In the genomic region with DNA sequence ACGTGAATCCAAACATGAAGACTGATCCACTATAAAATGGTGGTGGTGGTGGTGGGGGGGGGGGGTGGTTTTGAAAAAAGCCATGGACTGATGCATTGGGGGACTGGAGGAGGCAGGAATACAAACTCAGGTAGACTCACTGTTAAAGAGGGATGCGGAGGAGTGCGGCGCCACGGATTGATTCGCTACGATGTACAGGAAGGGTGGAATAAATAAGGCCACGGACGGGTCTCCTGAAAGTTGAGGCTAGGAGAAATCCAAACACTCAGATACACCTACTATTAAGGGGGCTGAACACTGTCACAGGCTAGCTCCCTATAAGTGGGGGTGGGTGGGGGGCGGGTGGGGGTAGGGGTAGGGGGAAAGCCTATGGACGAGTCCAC, we compare ENCODE assay signal across 8 cellular contexts. TPM values are rescaled to one million over a fixed set of nuclear protein-coding genes. Genes with fewer than 3 reads are reported as not detected.
A peak's percentile ranks its signal among the peaks of the same experiment; 100 is the strongest.
DNase-seq lines count a peak whose midpoint lies in the region; ATAC-seq and TF ChIP-seq lines count a peak whose summit lies in the region.

No MANE protein-coding gene starts in this region.

- no peak for TF ChIP-seq CTCF in BJ (IDR thresholded peaks at IDR 0.05; ENCODE audit: insufficient read depth, low read depth, low read length)
- no peak for TF ChIP-seq CTCF in KMS-11 (conservative IDR thresholded peaks at IDR 0.05; ENCODE audit: low read depth, low read length)
- TF ChIP-seq CTCF in colonic mucosa (IDR thresholded peaks at IDR 0.05): no peak
- TF ChIP-seq CTCF in GM13976 (IDR thresholded peaks at IDR 0.05; ENCODE audit: borderline replicate concordance, control extremely low read depth, extremely low read depth, insufficient read depth, missing control alignments): no peak

- peak overlapping the region; percentile 91 for H3K4me3 Mint-ChIP-seq in natural killer cell treated with Interleukin-12 subunit alpha and Interleukin-12 subunit beta and Interleukin-15 and Interleukin-18, amount 100 ng/mL, for 72 hours

- H3K9ac ChIP-seq in KMS-11 (no peak overlapping the region; the same call in 1 of the 2 replicates), colonic mucosa (ENCODE audit: low read depth in 2 of 2, low read length in 2 of 2) (peak overlapping the region; percentile 35 to 70)

- no peak for ATAC-seq in natural killer cell treated with Interleukin-12 subunit alpha and Interleukin-12 subunit beta and Interleukin-15 and Interleukin-18, amount 100 ng/mL, for 72 hours
- ATAC-seq in HG02623 (IDR thresholded peaks at IDR 0.05; ENCODE audit: unreplicated experiment): no peak

- H3K4me1 Mint-ChIP-seq in natural killer cell treated with Interleukin-12 subunit alpha and Interleukin-12 subunit beta and Interleukin-15 and Interleukin-18, amount 100 ng/mL, for 72 hours (ENCODE audit: low read depth in 2 of 2): peaks cover 32% of the 10 kb centered on the region in 2 donors

- H3K9me3 ChIP-seq in colonic mucosa: no peaks in the 10 kb centered on the region

- no peaks in the 10 kb centered on the region for H3K9me3 Mint-ChIP-seq in natural killer cell treated with Interleukin-12 subunit alpha and Interleukin-12 subunit beta and Interleukin-15 and Interleukin-18, amount 100 ng/mL, for 72 hours

- peak overlapping the region; percentile 77 for H3K4me3 ChIP-seq in BJ (ENCODE audit: low read depth, low read length)
- H3K4me3 ChIP-seq in KMS-11 (IDR thresholded peaks at IDR 0.05; ENCODE audit: insufficient read depth, low read depth, low read length): no peak overlapping the region
- H3K4me3 ChIP-seq in colonic mucosa: peak overlapping the region; percentile 54

- no peak overlapping the region for H2AFZ ChIP-seq in KMS-11 (ENCODE audit: low read depth)

- CTCF ChIA-PET in BJ (lab: Yijun Ruan, JAX): interaction anchor here (1.0 kb wide), 1 partner anchor 126 kb away, joined by 4 read pairs; no protein-coding TSS in a partner anchor

- H4K20me1 ChIP-seq in KMS-11 (ENCODE audit: insufficient read depth): no peaks in the 10 kb centered on the region

- peaks cover 2% of the 10 kb centered on the region for H3K36me3 ChIP-seq in BJ (ENCODE audit: control insufficient read depth, insufficient read depth, low read length)
- no peaks in the 10 kb centered on the region for H3K36me3 ChIP-seq in KMS-11 (ENCODE audit: insufficient read depth)
- H3K36me3 ChIP-seq in colonic mucosa: no peaks in the 10 kb centered on the region

- peaks cover 0 to 5% of the 10 kb centered on the region in 2 donors for H3K27me3 Mint-ChIP-seq in natural killer cell treated with Interleukin-12 subunit alpha and Interleukin-12 subunit beta and Interleukin-15 and Interleukin-18, amount 100 ng/mL, for 72 hours

- peak overlapping the region; percentile 45; the same call in 1 of the 2 replicates for H3K4me2 ChIP-seq in KMS-11

- POLR2A ChIA-PET in BJ (lab: Charles Lee): no interaction called here

- peaks cover 8% of the 10 kb centered on the region for H3K36me3 Mint-ChIP-seq in natural killer cell treated with Interleukin-12 subunit alpha and Interleukin-12 subunit beta and Interleukin-15 and Interleukin-18, amount 100 ng/mL, for 72 hours

- H3K27ac Mint-ChIP-seq in natural killer cell treated with Interleukin-12 subunit alpha and Interleukin-12 subunit beta and Interleukin-15 and Interleukin-18, amount 100 ng/mL, for 72 hours: peak overlapping the region; percentile 20 to 88

- no peak overlapping the region for H3K27ac ChIP-seq in KMS-11
- H3K27ac ChIP-seq in colonic mucosa: peak overlapping the region; percentile 52

- DNase-seq in BJ (ENCODE audit: low read depth) (no peak), colonic mucosa (no peak), GM13976 (ENCODE audit: low spot score) (no peak), cerebellar nuclear complex (lab: John Stamatoyannopoulos, UW) (no peak), KG1 (lab: John Stamatoyannopoulos, UW) (no peak)
- no peak for DNase-seq in natural killer cell treated with Interleukin-12 subunit alpha and Interleukin-12 subunit beta and Interleukin-15 and Interleukin-18, amount 100 ng/mL, for 72 hours (ENCODE audit: low spot score)

- H3K27me3 ChIP-seq in BJ (ENCODE audit: control insufficient read depth, insufficient read depth, low read length) (no peaks in the 10 kb centered on the region), KMS-11 (ENCODE audit: insufficient read depth, low read depth) (no peaks in the 10 kb centered on the region), colonic mucosa (no peaks in the 10 kb centered on the region)

- peaks cover 21% of the 10 kb centered on the region for H3K4me1 ChIP-seq in KMS-11 (ENCODE audit: low read depth, poor library complexity, severe bottlenecking)
- no peaks in the 10 kb centered on the region for H3K4me1 ChIP-seq in colonic mucosa

- in situ Hi-C loops in GM13976 (cut with MboI; ENCODE audit: low sequenced_read_pairs, unreplicated experiment): no loop called here

- H3K79me2 ChIP-seq in KMS-11 (ENCODE audit: insufficient read depth, low read depth): peaks cover 16% of the 10 kb centered on the region

- intact Hi-C loops in colonic mucosa (cut with DNase I): no loop called here

RNA-seq across cellular contexts. Expression of gene ELK1, which starts 0.6 kb away (rescaled TPM):
- polyA plus RNA-seq in BJ (2011; rRNA removed): 19.8 and 22.4 TPM in 2 replicates
- polyA minus RNA-seq in BJ (2011; rRNA and poly(A)+ RNA removed): 16.2 and 19.4 TPM in 2 replicates
- 10 to 100 TPM; 26.7 to 31.0 TPM for total RNA-seq in colonic mucosa
- total RNA-seq in natural killer cell treated with Interleukin-12 subunit alpha and Interleukin-12 subunit beta and Interleukin-15 and Interleukin-18, amount 100 ng/mL, for 72 hours: 10 to 100 TPM; 24.5 to 49.5 TPM

RNA-seq across cellular contexts. Expression of gene UXT, which starts 9.2 kb away (rescaled TPM):
- polyA plus RNA-seq in BJ (2011; rRNA removed): 76.9 and 101 TPM in 2 replicates
- 23.5 and 39.5 TPM in 2 replicates for polyA minus RNA-seq in BJ (2011; rRNA and poly(A)+ RNA removed)
- 100 to 1,000 TPM; 102 to 123 TPM for total RNA-seq in colonic mucosa
- total RNA-seq in natural killer cell treated with Interleukin-12 subunit alpha and Interleukin-12 subunit beta and Interleukin-15 and Interleukin-18, amount 100 ng/mL, for 72 hours: 100 to 1,000 TPM in 1 of 2 donors, 10 to 100 TPM in 1; 80.5 to 113 TPM

RNA-seq across cellular contexts. Expression of gene CFP, which starts 20.0 kb away (rescaled TPM):
- polyA plus RNA-seq in BJ (2011; rRNA removed): 0.01 and 0.05 TPM in 2 replicates
- 0.14 and 0.15 TPM in 2 replicates for polyA minus RNA-seq in BJ (2011; rRNA and poly(A)+ RNA removed)
- total RNA-seq in colonic mucosa: 1 to 10 TPM; 1.1 to 4.1 TPM
- total RNA-seq in natural killer cell treated with Interleukin-12 subunit alpha and Interleukin-12 subunit beta and Interleukin-15 and Interleukin-18, amount 100 ng/mL, for 72 hours: 1 to 10 TPM in 1 of 2 donors, under 1 TPM in 1; 0.71 to 2.3 TPM

RNA-seq across cellular contexts. Expression of gene SYN1, which starts 30.1 kb away (rescaled TPM):
- polyA plus RNA-seq in BJ (2011; rRNA removed): 0.23 and 0.48 TPM in 2 replicates
- polyA minus RNA-seq in BJ (2011; rRNA and poly(A)+ RNA removed): 0.43 and 0.77 TPM in 2 replicates
- total RNA-seq in colonic mucosa: 1 to 10 TPM in 1 of 2 donors, under 1 TPM in 1; 0.96 to 1.5 TPM
- total RNA-seq in natural killer cell treated with Interleukin-12 subunit alpha and Interleukin-12 subunit beta and Interleukin-15 and Interleukin-18, amount 100 ng/mL, for 72 hours: under 1 TPM; 0.29 to 0.92 TPM
